10 cellular contexts compared by ENCODE assay signal in genomic region chr15:48191574-48192225, GRCh38. TPM values are rescaled to one million over a fixed set of nuclear protein-coding genes. Genes with fewer than 3 reads are reported as not detected.
DNase-seq lines count a peak whose midpoint lies in the region; ATAC-seq, FAIRE-seq and TF ChIP-seq lines count a peak whose summit lies in the region.
"Had no signal": no experiment of that assay in that cellular context is flagged by ENCODE, and none has a peak within 500 bp of the region (broad histone marks: within the 10 kb centered on the region; RNA-seq: fewer than 3 reads in every experiment).

Gene CTXN2 (plus strand): TSS chr15:48191665. CDS start chr15:48201301, 9,636 bp downstream.

- no peaks in the 10 kb centered on the region for H3K4me1 Mint-ChIP-seq in stimulated activated naive CD8-positive, alpha-beta T cell treated with anti-CD3 and anti-CD28 coated beads, Interleukin-15, Interleukin-2, amounts not matched to agents 100 ng/mL and 50 ng/mL, for 24 hours (ENCODE audit: low read depth)

- TF ChIP-seq CTCF in bronchial epithelial cell (IDR thresholded peaks at IDR 0.05; ENCODE audit: insufficient read depth, low read length, severe bottlenecking) = no peak

- no peak within 1 kb of the TSS for H3K27ac ChIP-seq in mesodermal cell (ENCODE audit: low read depth, low read length, severe bottlenecking)

- peaks cover 52% of the 10 kb centered on the region for H3K27me3 Mint-ChIP-seq in stimulated activated naive CD8-positive, alpha-beta T cell treated with anti-CD3 and anti-CD28 coated beads, Interleukin-15, Interleukin-2, amounts not matched to agents 100 ng/mL and 50 ng/mL, for 24 hours

- no peaks in the 10 kb centered on the region for H3K36me3 Mint-ChIP-seq in stimulated activated naive CD8-positive, alpha-beta T cell treated with anti-CD3 and anti-CD28 coated beads, Interleukin-15, Interleukin-2, amounts not matched to agents 100 ng/mL and 50 ng/mL, for 24 hours (ENCODE audit: low read depth)

- no peaks in the 10 kb centered on the region for H3K9me3 Mint-ChIP-seq in stimulated activated naive CD8-positive, alpha-beta T cell treated with anti-CD3 and anti-CD28 coated beads, Interleukin-15, Interleukin-2, amounts not matched to agents 100 ng/mL and 50 ng/mL, for 24 hours

- no peaks in the 10 kb centered on the region for H3K4me1 ChIP-seq in mesodermal cell (ENCODE audit: control insufficient read depth, insufficient read depth, low read length, poor library complexity, severe bottlenecking)

- H3K4me3 ChIP-seq in bronchial epithelial cell (ENCODE audit: low read depth, low read length) (no peak within 1 kb of the TSS), mesodermal cell (ENCODE audit: extremely low read depth, insufficient read depth, low read length, poor library complexity, severe bottlenecking) (peak within 1 kb of the TSS; percentile 18)

- DNase-seq in stimulated activated naive CD8-positive, alpha-beta T cell treated with anti-CD3 and anti-CD28 coated beads, Interleukin-15, Interleukin-2, amounts not matched to agents 100 U/mL and 50 U/mL, for 24 hours = no peak
- DNase-seq in bronchial epithelial cell (ENCODE audit: low read depth) = peak; percentile 8
- DNase-seq in stimulated activated CD4-positive, alpha-beta T cell treated with anti-CD3 and anti-CD28 coated beads, Interleukin-12 subunit alpha, Interleukin-12 subunit beta, amount 100 ng/mL, for 4 hours = no peak
- no peak for DNase-seq in stimulated activated naive CD4-positive, alpha-beta T cell treated with Interleukin-2 at 50 U/mL for 16 hours (lab: John Stamatoyannopoulos, UW)
- DNase-seq in stimulated activated CD4-positive, alpha-beta T cell treated with anti-CD3 and anti-CD28 coated beads, Interleukin-4, amount 100 ng/mL, for 24 hours = no peak

- WGBS in mesodermal cell (ENCODE audit: insufficient coverage in 2 of 2), 2 experiments = 22 to 23% methylated on average over 26 to 29 of the region's 31 CpGs

- peak within 1 kb of the TSS; percentile 52 for H3K4me3 Mint-ChIP-seq in stimulated activated naive CD8-positive, alpha-beta T cell treated with anti-CD3 and anti-CD28 coated beads, Interleukin-15, Interleukin-2, amounts not matched to agents 100 ng/mL and 50 ng/mL, for 24 hours

- ATAC-seq in stimulated activated naive CD8-positive, alpha-beta T cell treated with anti-CD3 and anti-CD28 coated beads, Interleukin-15, Interleukin-2, amounts not matched to agents 100 U/mL and 50 U/mL, for 24 hours = no peak
- no peak for ATAC-seq in GM21825 (IDR thresholded peaks at IDR 0.05; ENCODE audit: unreplicated experiment)

- H3K36me3 ChIP-seq in bronchial epithelial cell (ENCODE audit: control insufficient read depth, insufficient read depth, low read length) (no peaks in the 10 kb centered on the region), mesodermal cell (ENCODE audit: control insufficient read depth, insufficient read depth, low read length) (no peaks in the 10 kb centered on the region)

- no peak within 1 kb of the TSS for H3K27ac Mint-ChIP-seq in stimulated activated naive CD8-positive, alpha-beta T cell treated with anti-CD3 and anti-CD28 coated beads, Interleukin-15, Interleukin-2, amounts not matched to agents 100 ng/mL and 50 ng/mL, for 24 hours

- H3K9me3 ChIP-seq in mesodermal cell (ENCODE audit: control insufficient read depth, low read length) = no peaks in the 10 kb centered on the region

- FAIRE-seq in bronchial epithelial cell (lab: Jason Lieb, UNC) = no peak

- peaks cover 6% of the 10 kb centered on the region for H3K27me3 ChIP-seq in bronchial epithelial cell (ENCODE audit: control insufficient read depth, insufficient read depth, low read length)

RNA-seq across cellular contexts. Expression of gene CTXN2, which starts in this region (rescaled TPM):
- total RNA-seq in bronchial epithelial cell = not detected in 2 replicates
- polyA plus RNA-seq in mesodermal cell (2013, experiment 1 of 2) = not detected
- not detected for polyA plus RNA-seq in mesodermal cell (2013, experiment 2 of 2)
- total RNA-seq: fibroblast of villous mesenchyme, ureter had no signal

Comparison
In these comparisons a context has a peak if more than half of its experiments do, and no peak if none do; other contexts are left out.
1. Peak in DNase-seq in bronchial epithelial cell; RNA of the gene not detected or under 1 TPM.